Comparison of ENCODE assay signal across 21 cellular contexts in the genomic region with DNA sequence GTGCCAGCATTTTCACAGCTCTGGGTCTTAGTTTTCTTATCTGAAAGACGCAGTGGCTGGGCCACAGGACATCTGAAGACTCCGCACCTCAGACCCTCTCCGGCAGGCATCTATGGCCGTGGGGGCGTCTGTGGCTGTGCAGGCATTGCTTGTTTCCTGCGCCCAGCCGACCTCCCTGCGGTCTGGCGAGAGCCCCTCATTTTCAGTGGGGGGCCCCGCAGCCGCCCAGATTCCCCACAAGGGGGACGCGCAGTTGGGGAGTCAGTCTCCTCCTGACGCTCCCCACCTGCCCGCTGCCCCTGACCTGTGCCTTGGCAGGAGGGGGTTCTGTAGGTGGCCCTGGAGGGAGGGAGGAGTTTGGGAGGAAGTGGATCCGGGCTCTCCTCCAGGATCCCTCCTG. TPM values are rescaled to one million over a fixed set of nuclear protein-coding genes. Genes with fewer than 3 reads are reported as not detected.
"Had no signal": no experiment of that assay in that cellular context is flagged by ENCODE, and none has a peak within 500 bp of the region (broad histone marks: within the 10 kb centered on the region; RNA-seq: fewer than 3 reads in every experiment).

No MANE protein-coding gene starts in this region.

- FAIRE-seq: islet of Langerhans had no signal

- H2AFZ ChIP-seq: parathyroid adenoma had no signal

- H3K9me3 ChIP-seq: heart left ventricle, lower lobe of right lung, tibial nerve, vagina had no signal

- ATAC-seq: heart left ventricle; left colon; stimulated activated naive B cell treated with anti-CD40 and anti-IgM and Interleukin-4, amounts not matched to agents 10 μg/mL and 1 μg/mL and 100 μg/mL, for 72 hours had no signal

- H3K9ac ChIP-seq: parathyroid adenoma had no signal

- DNase-seq: activated CD4-positive, alpha-beta T cell treated with anti-CD3 and anti-CD28 coated beads for 48 hours; activated CD8-positive, alpha-beta memory T cell treated with anti-CD3 and anti-CD28 coated beads for 24 hours; anterior cingulate cortex; brain microvascular endothelial cell; cortex of kidney; effector CD4-positive, alpha-beta T cell; foreskin melanocyte; heart left ventricle; left colon; lower lobe of right lung; stimulated activated CD4-positive, alpha-beta T cell treated with anti-CD3 and anti-CD28 coated beads, Interleukin-12 subunit alpha, Interleukin-12 subunit beta, amount 100 ng/mL, for 4 hours; stimulated activated CD4-positive, alpha-beta T cell treated with anti-CD3 and anti-CD28 coated beads, Interleukin-2, amount 100 ng/mL, for 24 hours; stimulated activated naive B cell treated with anti-CD40 and anti-IgM and Interleukin-4, amounts not matched to agents 10 μg/mL and 1 μg/mL and 100 μg/mL, for 72 hours; substantia nigra; T-helper 1 cell had no signal

- H3K36me3 ChIP-seq: brain microvascular endothelial cell, heart left ventricle, lower lobe of right lung, tibial nerve, vagina had no signal

- H3K4me1 ChIP-seq: heart left ventricle, lower lobe of right lung, parathyroid adenoma, tibial nerve, vagina had no signal

- H3K27ac ChIP-seq: brain microvascular endothelial cell, heart left ventricle, lower lobe of right lung, parathyroid adenoma, tibial nerve, vagina had no signal

- H3K27me3 ChIP-seq: brain microvascular endothelial cell, vagina had no signal

- H3K4me3 ChIP-seq: heart left ventricle, lower lobe of right lung, tibial nerve, vagina had no signal

- H3K79me2 ChIP-seq: parathyroid adenoma had no signal

RNA-seq across cellular contexts. Expression of a gene that starts 3.5 kb away (rescaled TPM):
- total RNA-seq: activated T-helper 1 cell treated with anti-CD3 and anti-CD28 coated beads, Interleukin-12 subunit alpha, Interleukin-12 subunit beta, Interleukin-2, Interleukin-4 antibody, amounts not matched to agents 30 ng/mL and 10 ng/mL and 1 ng/mL, durations not matched to agents 14 hours and 24 hours and 36 hours; heart left ventricle; lower lobe of right lung; renal cortical epithelial cell; tibial nerve; vagina had no signal
- polyA plus RNA-seq: heart left ventricle had no signal

RNA-seq across cellular contexts. Expression of a gene that starts 19.0 kb away (rescaled TPM):
- total RNA-seq: activated T-helper 1 cell treated with anti-CD3 and anti-CD28 coated beads, Interleukin-12 subunit alpha, Interleukin-12 subunit beta, Interleukin-2, Interleukin-4 antibody, amounts not matched to agents 30 ng/mL and 10 ng/mL and 1 ng/mL, durations not matched to agents 14 hours and 24 hours and 36 hours; heart left ventricle; lower lobe of right lung; renal cortical epithelial cell; tibial nerve; vagina had no signal
- polyA plus RNA-seq: heart left ventricle had no signal

RNA-seq across cellular contexts. Expression of a gene that starts 26.0 kb away (rescaled TPM):
- total RNA-seq: tibial nerve had no signal
- polyA plus RNA-seq: heart left ventricle had no signal

RNA-seq across cellular contexts. Expression of a gene that starts 33.9 kb away (rescaled TPM):
- total RNA-seq: renal cortical epithelial cell had no signal

RNA-seq across cellular contexts. Expression of a gene that starts 54.6 kb away (rescaled TPM):
- total RNA-seq: activated T-helper 1 cell treated with anti-CD3 and anti-CD28 coated beads, Interleukin-12 subunit alpha, Interleukin-12 subunit beta, Interleukin-2, Interleukin-4 antibody, amounts not matched to agents 30 ng/mL and 10 ng/mL and 1 ng/mL, durations not matched to agents 14 hours and 24 hours and 36 hours had no signal
